Comparison of ENCODE assay signal across 9 cellular contexts in the genomic region with DNA sequence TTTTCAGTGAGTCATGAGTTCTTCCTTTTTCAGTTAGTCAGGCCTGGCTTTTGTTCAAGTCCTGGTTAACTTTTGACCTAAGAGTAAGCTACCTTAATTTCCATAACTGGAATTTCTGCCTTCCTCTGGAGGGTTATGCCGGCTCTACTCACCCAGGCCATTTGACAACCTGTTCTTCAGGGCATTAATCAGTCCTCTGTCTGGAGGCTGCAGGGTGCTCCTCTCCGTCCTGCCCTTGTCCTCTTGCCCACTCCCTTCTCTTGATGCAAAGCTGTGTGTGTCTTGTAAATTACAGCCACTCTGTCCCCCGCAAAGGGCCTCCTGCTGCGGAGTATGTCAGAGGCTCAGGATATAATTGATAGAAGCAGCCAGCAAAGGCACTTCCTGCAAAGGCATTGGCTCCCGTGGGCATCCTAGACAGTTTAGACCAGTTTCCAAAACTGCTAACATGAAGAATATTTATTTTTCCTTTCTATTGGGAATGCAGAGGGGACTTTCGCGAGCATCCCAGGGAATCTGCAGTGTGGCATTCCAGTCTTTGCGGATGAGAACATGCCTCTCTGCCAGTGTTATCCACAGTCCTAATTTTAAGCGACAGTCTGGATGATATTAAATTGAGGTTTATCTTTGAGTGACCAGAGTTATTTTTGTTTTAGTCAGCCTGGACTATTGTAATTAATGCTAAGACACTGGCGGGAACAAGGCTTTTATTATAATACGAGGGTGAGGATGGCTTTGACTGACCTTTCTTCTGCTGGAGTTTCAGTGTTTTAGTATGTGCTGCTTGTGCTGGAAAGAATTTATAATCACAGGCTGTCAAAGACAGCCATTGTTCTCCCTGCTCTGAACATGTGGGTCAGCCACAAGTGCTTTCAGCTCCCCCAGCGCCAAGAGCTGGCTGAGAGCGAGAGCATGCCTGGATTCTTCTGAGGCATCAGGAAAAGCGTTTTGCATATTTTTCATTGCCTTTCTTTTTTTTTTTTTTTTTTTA.
DNase-seq lines count a peak whose midpoint lies in the region; ATAC-seq lines count a peak whose summit lies in the region.
"Had no signal": no experiment of that assay in that cellular context is flagged by ENCODE, and none has a peak within 500 bp of the region (broad histone marks: within the 10 kb centered on the region; RNA-seq: fewer than 3 reads in every experiment).

No MANE protein-coding gene starts in this region.

- H3K9me3 ChIP-seq in esophagus (ENCODE audit: control insufficient read depth in 2 of 2, insufficient read depth in 1 of 2, low read depth in 1 of 2, low read length in 1 of 2) (no peaks in the 10 kb centered on the region), muscle layer of duodenum (ENCODE audit: control insufficient read depth in 1 of 2, low read length in 2 of 2) (no peaks in the 10 kb centered on the region), T-helper 17 cell (ENCODE audit: control insufficient read depth, low read length, poor library complexity, severe bottlenecking) (no peaks in the 10 kb centered on the region)

- no peak overlapping the region for H3K27ac Mint-ChIP-seq in T-helper 17 cell

- H3K4me1 ChIP-seq in esophagus (ENCODE audit: control insufficient read depth in 2 of 2, insufficient read depth in 2 of 2, low read length in 1 of 2) (peaks cover 0 to 7% of the 10 kb centered on the region in 2 donors), muscle layer of duodenum (ENCODE audit: control insufficient read depth in 1 of 2, insufficient read depth in 2 of 2, low read length in 2 of 2) (peaks cover 9 to 13% of the 10 kb centered on the region in 2 donors)

- H3K4me3 Mint-ChIP-seq in T-helper 17 cell = no peak overlapping the region

- no peaks in the 10 kb centered on the region for H3K36me3 Mint-ChIP-seq in T-helper 17 cell (ENCODE audit: low read depth)

- H3K36me3 ChIP-seq in esophagus (ENCODE audit: control insufficient read depth in 2 of 2, insufficient read depth in 2 of 2, low read length in 1 of 2) (no peaks in the 10 kb centered on the region), muscle layer of duodenum (ENCODE audit: control insufficient read depth in 1 of 2, insufficient read depth in 2 of 2, low read length in 2 of 2) (no peaks in the 10 kb centered on the region)

- H3K4me3 ChIP-seq in esophagus (ENCODE audit: low read depth in 1 of 2, low read length in 2 of 2) (no peak overlapping the region), muscle layer of duodenum (ENCODE audit: low read depth in 1 of 2, low read length in 2 of 2) (peak overlapping the region in 1 of 2 donors; percentile 46)

- H3K27ac ChIP-seq in esophagus (ENCODE audit: low read depth in 2 of 2, low read length in 1 of 2) = peak overlapping the region; percentile 60 to 72
- peak overlapping the region; percentile 57 for H3K27ac ChIP-seq in muscle layer of duodenum (ENCODE audit: low read length)

- H3K27me3 ChIP-seq in esophagus (ENCODE audit: control insufficient read depth in 1 of 2, insufficient read depth in 2 of 2, low read length in 2 of 2) (no peaks in the 10 kb centered on the region), muscle layer of duodenum (ENCODE audit: low read depth, low read length) (no peaks in the 10 kb centered on the region)

- WGBS in esophagus, 2 donors = 33 to 35% methylated on average over 14 of the region's 14 CpGs

- no peaks in the 10 kb centered on the region for H3K4me1 Mint-ChIP-seq in T-helper 17 cell

- ATAC-seq in GM19395 (IDR thresholded peaks at IDR 0.05; ENCODE audit: unreplicated experiment) (no peak), T-helper 17 cell (no peak)

- peaks cover 14% of the 10 kb centered on the region for H3K27me3 Mint-ChIP-seq in T-helper 17 cell

- DNase-seq in Ammon's horn (ENCODE audit: low spot score) (peak; percentile 96), NCI-H526 treated with DMSO at 0.1 percent for 48 hours (lab: John Stamatoyannopoulos, UW) (peak; percentile 87), NCI-H2107 (lab: John Stamatoyannopoulos, UW) (no peak), T-helper 17 cell (no peak)
- no peak for DNase-seq in activated CD4-positive, alpha-beta T cell treated with anti-CD3 and anti-CD28 coated beads for 48 hours
- DNase-seq: NCI-H146 had no signal

Comparison
In these comparisons a context has a peak if more than half of its experiments do, and no peak if none do; other contexts are left out.
1. DNase-seq: peak in Ammon's horn (single experiment) and NCI-H526 treated with DMSO at 0.1 percent for 48 hours (single experiment); none in activated CD4-positive, alpha-beta T cell treated with anti-CD3 and anti-CD28 coated beads for 48 hours (single experiment), NCI-H2107 (single experiment) and T-helper 17 cell (0 of 3).